In the genomic region with DNA sequence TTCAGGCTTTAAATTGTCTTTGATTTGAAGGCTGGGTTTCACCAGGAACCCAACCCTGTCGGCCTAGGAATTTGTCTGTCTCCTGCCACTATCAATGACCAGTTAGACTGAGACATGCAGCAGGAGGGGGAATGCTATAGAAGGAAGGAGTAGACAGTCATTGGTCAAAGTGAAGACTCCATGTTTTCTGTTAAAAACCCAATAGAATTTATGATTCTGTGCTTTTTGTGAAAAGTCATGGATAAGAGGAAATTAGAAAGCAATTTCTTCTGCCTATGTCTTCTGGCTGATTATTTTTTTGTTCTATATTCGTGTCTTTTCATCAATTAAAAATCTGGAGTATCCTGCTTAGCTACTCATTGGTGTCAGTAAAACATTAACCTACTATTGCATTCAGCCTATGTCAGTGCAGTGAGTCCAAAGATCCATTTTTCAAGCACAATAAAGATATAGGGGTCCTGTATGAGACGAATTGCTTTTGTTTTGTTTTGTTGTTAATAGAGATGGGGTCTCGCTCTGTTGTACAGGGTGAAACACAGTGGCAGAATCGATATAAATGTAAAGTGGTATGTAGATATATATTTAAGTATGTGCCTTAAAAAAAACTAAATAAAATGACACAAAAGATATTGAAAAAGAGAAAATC, we compare ENCODE assay signal across 17 cellular contexts. TPM values are rescaled to one million over a fixed set of nuclear protein-coding genes. Genes with fewer than 3 reads are reported as not detected.
DNase-seq lines count a peak whose midpoint lies in the region; ATAC-seq, FAIRE-seq and TF ChIP-seq lines count a peak whose summit lies in the region.
"Had no signal": no experiment of that assay in that cellular context is flagged by ENCODE, and none has a peak within 500 bp of the region (broad histone marks: within the 10 kb centered on the region; RNA-seq: fewer than 3 reads in every experiment).

No MANE protein-coding gene starts in this region.

- no peak for TF ChIP-seq CTCF in A549 (IDR thresholded peaks at IDR 0.05)
- no peak for TF ChIP-seq CTCF in GM12865 (IDR thresholded peaks at IDR 0.05; ENCODE audit: insufficient read depth, low read depth, low read length, missing control alignments)
- no peak for TF ChIP-seq CTCF in colonic mucosa (IDR thresholded peaks at IDR 0.05)
- no peak for TF ChIP-seq CTCF in liver (IDR thresholded peaks at IDR 0.05; ENCODE audit: low read depth, low read length, missing input control)
- no peak for TF ChIP-seq CTCF in left lung (IDR thresholded peaks at IDR 0.05)

- H3K4me2 ChIP-seq in A549: peak overlapping the region; percentile 94

- H3K4me3 ChIP-seq in A549 (no peak overlapping the region), GM12865 (ENCODE audit: low read depth, low read length) (peak overlapping the region; percentile 74), colonic mucosa (no peak overlapping the region), liver (ENCODE audit: low read depth in 1 of 3, low read length in 3 of 3) (no peak overlapping the region), left lung (no peak overlapping the region)

- TF ChIP-seq POLR2A in A549 (IDR thresholded peaks at IDR 0.05; ENCODE audit: low read length): no peak

- DNase-seq in A549 (ENCODE audit: low read depth in 1 of 2, low spot score in 1 of 2) (peak in 1 of 2 experiments; percentile 52), GM12865 (ENCODE audit: low read depth) (no peak), colonic mucosa (no peak), AG08395 (ENCODE audit: low spot score) (no peak), T1000 (lab: John Stamatoyannopoulos, UW) (no peak), NCI-H226 (no peak), left lung (no peak)
- DNase-seq: 8988T, C1 segment of cervical spinal cord, DMS153, H7, NCI-H1417, NCI-H187 treated with DMSO at 0.1 percent for 48 hours, NCI-H526 treated with DMSO at 0.1 percent for 48 hours, SHP77 had no signal

- WGBS in A549 (ENCODE audit: missing lambda C conversion rate): 14% methylated on average over 5 of the region's 5 CpGs
- 61% methylated on average over 5 of the region's 5 CpGs for WGBS in liver

- no peak for ATAC-seq in A549
- no peak for ATAC-seq in left lung
- ATAC-seq: SK-N-SH treated with all-trans-retinoic acid at 6 μM for 48 hours had no signal

- H3K4me1 ChIP-seq in A549 (peaks cover 91% of the 10 kb centered on the region), colonic mucosa (peaks cover 4% of the 10 kb centered on the region), liver (ENCODE audit: control insufficient read depth in 4 of 4, insufficient read depth in 4 of 4, low read length in 3 of 4) (peaks cover 4 to 29% (median 14%) of the 10 kb centered on the region in 4 donors), left lung (peaks cover 0 to 73% of the 10 kb centered on the region in 2 donors)

- H3K9ac ChIP-seq in colonic mucosa (ENCODE audit: low read depth in 2 of 2, low read length in 2 of 2) (no peak overlapping the region), liver (ENCODE audit: low read depth in 1 of 2, low read length in 2 of 2) (no peak overlapping the region)

- H3K9me3 ChIP-seq in A549: no peaks in the 10 kb centered on the region
- no peaks in the 10 kb centered on the region for H3K9me3 ChIP-seq in colonic mucosa
- no peaks in the 10 kb centered on the region for H3K9me3 ChIP-seq in liver (ENCODE audit: control insufficient read depth in 4 of 4, low read length in 3 of 4)
- no peaks in the 10 kb centered on the region for H3K9me3 ChIP-seq in left lung

- no peaks in the 10 kb centered on the region for H3K36me3 ChIP-seq in colonic mucosa
- no peaks in the 10 kb centered on the region for H3K36me3 ChIP-seq in liver (ENCODE audit: control insufficient read depth in 4 of 4, insufficient read depth in 3 of 4, low read depth in 1 of 4, low read length in 3 of 4)
- no peaks in the 10 kb centered on the region for H3K36me3 ChIP-seq in left lung

- no peak for FAIRE-seq in A549 (lab: Jason Lieb, UNC)

- POLR2A ChIA-PET in A549 (lab: Yijun Ruan, JAX): no interaction called here

- TF ChIP-seq EP300 in A549 (IDR thresholded peaks at IDR 0.05): no peak

- TF ChIP-seq RAD21 in A549 (conservative IDR thresholded peaks at IDR 0.05 in 1 of 2, IDR thresholded peaks at IDR 0.05 in 1 of 2) (no peak), liver (IDR thresholded peaks at IDR 0.05) (no peak)

- CTCF ChIA-PET in A549 (lab: Yijun Ruan, JAX): no interaction called here

- H3K27me3 ChIP-seq in colonic mucosa (no peaks in the 10 kb centered on the region), liver (ENCODE audit: control insufficient read depth in 4 of 4, insufficient read depth in 4 of 4, low read length in 3 of 4) (no peaks in the 10 kb centered on the region), left lung (no peaks in the 10 kb centered on the region)

- peak overlapping the region; percentile 92 to 99 for H3K27ac ChIP-seq in A549
- H3K27ac ChIP-seq in colonic mucosa: peak overlapping the region; percentile 38
- H3K27ac ChIP-seq in liver (ENCODE audit: low read depth in 1 of 2, low read length in 2 of 2): peak overlapping the region in 1 of 2 donors; percentile 19
- H3K27ac ChIP-seq in left lung: no peak overlapping the region

- intact Hi-C loops in colonic mucosa (cut with DNase I): no loop called here
- intact Hi-C loops in left lung (cut with DNase I): no loop called here

TF ChIP-seq in A549, 52 proteins besides CTCF, POLR2A, EP300 and RAD21 (continues in another document):
- TF ChIP-seq HOXB13 (CRISPR knock-in tag; IDR thresholded peaks at IDR 0.05; ENCODE audit: low read depth) (peak; percentile 94), RCOR1 (IDR thresholded peaks at IDR 0.05; ENCODE audit: low read depth, low read length) (no peak), HEYL (CRISPR knock-in tag; IDR thresholded peaks at IDR 0.05) (peak; percentile 91), RARB (CRISPR knock-in tag; IDR thresholded peaks at IDR 0.05) (0 out of 2 replicates have a peak, but pooled peaks have one; percentile 58)
- TF ChIP-seq, protein P1, sequence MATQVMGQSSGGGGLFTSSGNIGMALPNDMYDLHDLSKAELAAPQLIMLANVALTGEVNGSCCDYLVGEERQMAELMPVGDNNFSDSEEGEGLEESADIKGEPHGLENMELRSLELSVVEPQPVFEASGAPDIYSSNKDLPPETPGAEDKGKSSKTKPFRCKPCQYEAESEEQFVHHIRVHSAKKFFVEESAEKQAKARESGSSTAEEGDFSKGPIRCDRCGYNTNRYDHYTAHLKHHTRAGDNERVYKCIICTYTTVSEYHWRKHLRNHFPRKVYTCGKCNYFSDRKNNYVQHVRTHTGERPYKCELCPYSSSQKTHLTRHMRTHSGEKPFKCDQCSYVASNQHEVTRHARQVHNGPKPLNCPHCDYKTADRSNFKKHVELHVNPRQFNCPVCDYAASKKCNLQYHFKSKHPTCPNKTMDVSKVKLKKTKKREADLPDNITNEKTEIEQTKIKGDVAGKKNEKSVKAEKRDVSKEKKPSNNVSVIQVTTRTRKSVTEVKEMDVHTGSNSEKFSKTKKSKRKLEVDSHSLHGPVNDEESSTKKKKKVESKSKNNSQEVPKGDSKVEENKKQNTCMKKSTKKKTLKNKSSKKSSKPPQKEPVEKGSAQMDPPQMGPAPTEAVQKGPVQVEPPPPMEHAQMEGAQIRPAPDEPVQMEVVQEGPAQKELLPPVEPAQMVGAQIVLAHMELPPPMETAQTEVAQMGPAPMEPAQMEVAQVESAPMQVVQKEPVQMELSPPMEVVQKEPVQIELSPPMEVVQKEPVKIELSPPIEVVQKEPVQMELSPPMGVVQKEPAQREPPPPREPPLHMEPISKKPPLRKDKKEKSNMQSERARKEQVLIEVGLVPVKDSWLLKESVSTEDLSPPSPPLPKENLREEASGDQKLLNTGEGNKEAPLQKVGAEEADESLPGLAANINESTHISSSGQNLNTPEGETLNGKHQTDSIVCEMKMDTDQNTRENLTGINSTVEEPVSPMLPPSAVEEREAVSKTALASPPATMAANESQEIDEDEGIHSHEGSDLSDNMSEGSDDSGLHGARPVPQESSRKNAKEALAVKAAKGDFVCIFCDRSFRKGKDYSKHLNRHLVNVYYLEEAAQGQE (IDR thresholded peaks at IDR 0.05): no peak

TF ChIP-seq in liver, 16 proteins besides CTCF, POLR2A, EP300 and RAD21:
- no peak for TF ChIP-seq HNF4G (IDR thresholded peaks at IDR 0.05)
- TF ChIP-seq SP1 (IDR thresholded peaks at IDR 0.05): peak; percentile 42
- TF ChIP-seq FOXA1 (IDR thresholded peaks at IDR 0.05): no peak
- TF ChIP-seq FOXA2 (IDR thresholded peaks at IDR 0.05): no peak
- peak; percentile 75 to 78 for TF ChIP-seq HNF4A (conservative IDR thresholded peaks at IDR 0.05)
- TF ChIP-seq, protein P2, sequence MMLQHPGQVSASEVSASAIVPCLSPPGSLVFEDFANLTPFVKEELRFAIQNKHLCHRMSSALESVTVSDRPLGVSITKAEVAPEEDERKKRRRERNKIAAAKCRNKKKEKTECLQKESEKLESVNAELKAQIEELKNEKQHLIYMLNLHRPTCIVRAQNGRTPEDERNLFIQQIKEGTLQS (IDR thresholded peaks at IDR 0.05): no peak
- no peak for TF ChIP-seq EGR1 (IDR thresholded peaks at IDR 0.05; ENCODE audit: low read depth in 2 of 2)
- TF ChIP-seq NR2F2 (IDR thresholded peaks at IDR 0.05): no peak
- TF ChIP-seq, protein P3, sequence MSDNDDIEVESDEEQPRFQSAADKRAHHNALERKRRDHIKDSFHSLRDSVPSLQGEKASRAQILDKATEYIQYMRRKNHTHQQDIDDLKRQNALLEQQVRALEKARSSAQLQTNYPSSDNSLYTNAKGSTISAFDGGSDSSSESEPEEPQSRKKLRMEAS (IDR thresholded peaks at IDR 0.05): no peak

RNA-seq across cellular contexts. Expression of a gene that starts 7.9 kb away (rescaled TPM):
- 310 and 324 TPM in 2 replicates for polyA plus RNA-seq in A549 (2011; rRNA removed)
- 61.8 and 66.4 TPM in 2 replicates for polyA plus RNA-seq in A549 (2012; cell fraction: cytosol; rRNA removed)
- polyA plus RNA-seq in A549 (2012; cell fraction: nucleus; rRNA removed): 27.2 and 41.7 TPM in 2 replicates
- polyA plus RNA-seq in A549 (2017; fragmentation: RNase III; extraction: RNeasy Plus Mini Kit Qiagen cat#74134 plus additional on column Dnase treatment): 242 to 304 TPM (median 302 TPM) in 3 replicates
- polyA minus RNA-seq in A549 (2011; rRNA and poly(A)+ RNA removed): 117 and 131 TPM in 2 replicates
- total RNA-seq in colonic mucosa: 1 to 10 TPM in 1 of 2 donors, under 1 TPM in 1; 0.64 to 2.8 TPM
- total RNA-seq in liver: 10 to 100 TPM; 24.0 to 64.3 TPM
- 10 to 100 TPM; 32.2 to 33.4 TPM for polyA plus RNA-seq in liver
- total RNA-seq in left lung: 10 to 100 TPM in 1 of 2 donors, 1 to 10 TPM in 1; 7.1 to 29.7 TPM

Comparison
In these comparisons a context has a peak if more than half of its experiments do, and no peak if none do; other contexts are left out.
1. H3K27ac ChIP-seq: peak in A549 (2 of 2) and colonic mucosa (single experiment); none in left lung (0 of 2).